ENCODE assay signal across 8 cellular contexts in the genomic region with DNA sequence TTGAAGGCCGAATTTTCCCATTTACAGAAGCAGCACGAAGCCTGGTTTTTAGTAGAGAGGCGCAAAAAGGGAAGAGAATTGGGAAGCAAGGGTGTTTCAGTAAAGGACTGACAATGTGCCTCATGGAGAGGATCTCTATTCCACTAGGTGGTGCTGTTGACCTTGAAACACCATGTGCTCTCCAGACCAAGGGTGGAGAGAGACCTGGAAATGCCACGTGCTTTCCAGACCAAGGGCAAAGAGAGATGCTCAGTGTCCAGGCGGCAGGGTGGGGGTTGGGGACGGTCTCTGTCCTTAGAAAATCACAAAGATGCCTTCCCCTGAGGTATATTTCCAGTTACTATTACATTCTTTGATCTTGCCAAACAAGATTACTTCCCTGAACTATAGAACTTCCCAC.
DNase-seq lines count a peak whose midpoint lies in the region; ATAC-seq and TF ChIP-seq lines count a peak whose summit lies in the region.

No MANE protein-coding gene starts in this region.

- ATAC-seq in HG03135 (IDR thresholded peaks at IDR 0.05; ENCODE audit: unreplicated experiment), result no peak

- peak; percentile 84 for DNase-seq in DMS 273 (lab: John Stamatoyannopoulos, UW; ENCODE audit: unreplicated experiment)
- DNase-seq in DMS 273 treated with DMSO at 0.1 percent for 48 hours (lab: John Stamatoyannopoulos, UW), result no peak
- peak; percentile 52 for DNase-seq in NB4 (ENCODE audit: low read depth)
- DNase-seq in astrocyte of the cerebellum (ENCODE audit: low read depth), result peak; percentile 32
- peak; percentile 68 for DNase-seq in kidney tubule cell (ENCODE audit: low spot score)
- DNase-seq in NCI-H187 treated with DMSO at 0.1 percent for 48 hours (lab: John Stamatoyannopoulos, UW), result no peak
- no peak for DNase-seq in cortex of kidney (lab: John Stamatoyannopoulos, UW)

- H3K4me3 ChIP-seq in NB4 (ENCODE audit: low read depth, low read length) (no peak overlapping the region), astrocyte of the cerebellum (ENCODE audit: low read depth, low read length) (no peak overlapping the region)

- in situ Hi-C loops in astrocyte of the cerebellum (cut with HindIII; ENCODE audit: low sequenced_read_pairs), result no loop called here

- peak; percentile 22 for TF ChIP-seq CTCF in NB4 (IDR thresholded peaks at IDR 0.05; ENCODE audit: low read depth, low read length)
- peak; percentile 39 for TF ChIP-seq CTCF in astrocyte of the cerebellum (IDR thresholded peaks at IDR 0.05; ENCODE audit: low read depth, low read length, missing control alignments)

- TF ChIP-seq POLR2A in NB4 (IDR thresholded peaks at IDR 0.05; ENCODE audit: extremely low read depth, insufficient read length), result no peak

Comparison
In these comparisons a context has a peak if more than half of its experiments do, and no peak if none do; other contexts are left out.
1. DNase-seq: peak in DMS 273 (single experiment), NB4 (single experiment), astrocyte of the cerebellum (single experiment) and kidney tubule cell (single experiment); none in DMS 273 treated with DMSO at 0.1 percent for 48 hours (single experiment), NCI-H187 treated with DMSO at 0.1 percent for 48 hours (single experiment) and cortex of kidney (single experiment).